Comparison of ENCODE assay signal across 1 cellular context in genomic region chr7:120370954-120371353, GRCh38.
TF ChIP-seq lines count a peak whose summit lies in the region.

No MANE protein-coding gene starts in this region.

TF ChIP-seq in SK-N-SH, 30 proteins besides CTCF, POLR2A, EP300 and RAD21 (continued from another document):
- TF ChIP-seq, protein P1, sequence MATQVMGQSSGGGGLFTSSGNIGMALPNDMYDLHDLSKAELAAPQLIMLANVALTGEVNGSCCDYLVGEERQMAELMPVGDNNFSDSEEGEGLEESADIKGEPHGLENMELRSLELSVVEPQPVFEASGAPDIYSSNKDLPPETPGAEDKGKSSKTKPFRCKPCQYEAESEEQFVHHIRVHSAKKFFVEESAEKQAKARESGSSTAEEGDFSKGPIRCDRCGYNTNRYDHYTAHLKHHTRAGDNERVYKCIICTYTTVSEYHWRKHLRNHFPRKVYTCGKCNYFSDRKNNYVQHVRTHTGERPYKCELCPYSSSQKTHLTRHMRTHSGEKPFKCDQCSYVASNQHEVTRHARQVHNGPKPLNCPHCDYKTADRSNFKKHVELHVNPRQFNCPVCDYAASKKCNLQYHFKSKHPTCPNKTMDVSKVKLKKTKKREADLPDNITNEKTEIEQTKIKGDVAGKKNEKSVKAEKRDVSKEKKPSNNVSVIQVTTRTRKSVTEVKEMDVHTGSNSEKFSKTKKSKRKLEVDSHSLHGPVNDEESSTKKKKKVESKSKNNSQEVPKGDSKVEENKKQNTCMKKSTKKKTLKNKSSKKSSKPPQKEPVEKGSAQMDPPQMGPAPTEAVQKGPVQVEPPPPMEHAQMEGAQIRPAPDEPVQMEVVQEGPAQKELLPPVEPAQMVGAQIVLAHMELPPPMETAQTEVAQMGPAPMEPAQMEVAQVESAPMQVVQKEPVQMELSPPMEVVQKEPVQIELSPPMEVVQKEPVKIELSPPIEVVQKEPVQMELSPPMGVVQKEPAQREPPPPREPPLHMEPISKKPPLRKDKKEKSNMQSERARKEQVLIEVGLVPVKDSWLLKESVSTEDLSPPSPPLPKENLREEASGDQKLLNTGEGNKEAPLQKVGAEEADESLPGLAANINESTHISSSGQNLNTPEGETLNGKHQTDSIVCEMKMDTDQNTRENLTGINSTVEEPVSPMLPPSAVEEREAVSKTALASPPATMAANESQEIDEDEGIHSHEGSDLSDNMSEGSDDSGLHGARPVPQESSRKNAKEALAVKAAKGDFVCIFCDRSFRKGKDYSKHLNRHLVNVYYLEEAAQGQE (IDR thresholded peaks at IDR 0.05; ENCODE audit: low read depth, low read length), result no peak
